ENCODE assay signal across 23 cellular contexts in the genomic region with DNA sequence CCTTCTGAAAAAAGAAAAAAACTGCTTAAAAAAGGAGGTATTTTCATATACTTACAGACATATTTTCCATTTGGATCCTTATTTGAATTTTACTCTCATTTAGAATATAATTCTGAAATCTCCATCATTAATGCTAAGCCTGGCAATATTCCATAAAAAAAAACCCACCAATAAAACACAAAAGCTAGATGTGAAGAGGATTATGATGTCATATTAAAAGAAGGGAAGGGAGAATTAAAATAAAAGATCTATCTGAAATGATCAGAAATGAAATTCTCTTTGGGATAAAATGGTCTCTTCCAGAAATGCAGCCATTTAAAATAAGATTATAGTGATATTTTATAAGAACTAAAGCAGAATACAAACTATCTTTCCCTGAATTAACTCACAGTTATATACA.
DNase-seq lines count a peak whose midpoint lies in the region; ATAC-seq, FAIRE-seq and TF ChIP-seq lines count a peak whose summit lies in the region.
"Had no signal": no experiment of that assay in that cellular context is flagged by ENCODE, and none has a peak within 500 bp of the region (broad histone marks: within the 10 kb centered on the region; RNA-seq: fewer than 3 reads in every experiment).

No MANE protein-coding gene starts in this region.

- H3K4me3 ChIP-seq in SK-N-SH (ENCODE audit: low read depth in 2 of 2, low read length in 1 of 2) (no peak overlapping the region), GM23338 (no peak overlapping the region), RWPE2 (ENCODE audit: severe bottlenecking) (no peak overlapping the region), keratinocyte (ENCODE audit: control insufficient read depth in 2 of 3, extremely low read depth in 1 of 3, insufficient read depth in 2 of 3, low read depth in 1 of 3, low read length in 3 of 3) (no peak overlapping the region)
- H3K4me3 ChIP-seq: A549, BLaER1, HAP-1 had no signal

- no peaks in the 10 kb centered on the region for H3K27me3 ChIP-seq in SK-N-SH (ENCODE audit: insufficient read depth)
- no peaks in the 10 kb centered on the region for H3K27me3 ChIP-seq in GM23338 (ENCODE audit: insufficient read depth)
- H3K27me3 ChIP-seq in RWPE2 (ENCODE audit: insufficient read depth, poor library complexity, severe bottlenecking) = no peaks in the 10 kb centered on the region
- no peaks in the 10 kb centered on the region for H3K27me3 ChIP-seq in keratinocyte (ENCODE audit: control insufficient read depth, extremely low read depth, insufficient read depth, low read length)
- H3K27me3 ChIP-seq: BLaER1 had no signal

- CTCF ChIA-PET in SK-N-SH (lab: Yijun Ruan, JAX) = interaction anchor here (0.7 to 2.4 kb wide), 6 partner anchors 8 to 165 kb away, joined by 3 to 16 read pairs (median 4); no protein-coding TSS in a partner anchor

- TF ChIP-seq EP300 in SK-N-SH (IDR thresholded peaks at IDR 0.05; ENCODE audit: borderline replicate concordance in 1 of 2, low read depth in 1 of 2, low read length in 1 of 2) = no peak

- 0 out of 2 replicates have a peak overlapping the region, but pooled peaks have one; percentile 22 for H3K4me2 ChIP-seq in SK-N-SH
- peak overlapping the region; percentile 31; the same call in 1 of the 2 replicates for H3K4me2 ChIP-seq in GM23338
- H3K4me2 ChIP-seq in keratinocyte (ENCODE audit: control insufficient read depth, extremely low read depth, insufficient read depth, low read depth, low read length) = no peak overlapping the region
- H3K4me2 ChIP-seq: A549, BLaER1 had no signal

- H3F3A ChIP-seq in SK-N-SH (replicated peaks; ENCODE audit: insufficient read depth) (peaks cover 12% of the 10 kb centered on the region), GM23338 (replicated peaks; ENCODE audit: low read depth) (no peaks in the 10 kb centered on the region; the same call in 1 of the 2 replicates)

- dilution Hi-C loops in keratinocyte (cut with MboI; ENCODE audit: extremely low pct_ligation_motif_present, low sequenced_read_pairs) = no loop called here

- TF ChIP-seq RAD21 in SK-N-SH (IDR thresholded peaks at IDR 0.05; ENCODE audit: low read length) = no peak

- H3K4me1 Mint-ChIP-seq in GM23338 = peaks cover 35% of the 10 kb centered on the region
- H3K4me1 Mint-ChIP-seq: CD4-positive, alpha-beta memory T cell; IgD-negative memory B cell had no signal

- no peak overlapping the region for H3K4me3 Mint-ChIP-seq in GM23338
- H3K4me3 Mint-ChIP-seq: CD14-positive monocyte; CD4-positive, alpha-beta memory T cell; IgD-negative memory B cell had no signal

- H3K36me3 ChIP-seq in SK-N-SH (replicated peaks in 1 of 2; ENCODE audit: control insufficient read depth in 1 of 2, insufficient read depth in 2 of 2, low read length in 1 of 2) (no peaks in the 10 kb centered on the region), GM23338 (ENCODE audit: insufficient read depth) (no peaks in the 10 kb centered on the region), RWPE2 (ENCODE audit: low read depth) (no peaks in the 10 kb centered on the region), keratinocyte (ENCODE audit: control insufficient read depth in 2 of 2, extremely low read depth in 1 of 2, insufficient read depth in 2 of 2, low read length in 2 of 2) (no peaks in the 10 kb centered on the region)
- H3K36me3 ChIP-seq: BLaER1, HAP-1 had no signal

- H4K20me1 ChIP-seq in SK-N-SH (ENCODE audit: insufficient read depth) (no peaks in the 10 kb centered on the region), GM23338 (replicated peaks; ENCODE audit: insufficient read depth) (no peaks in the 10 kb centered on the region), keratinocyte (ENCODE audit: control insufficient read depth, extremely low read depth, insufficient read depth, low read length) (no peaks in the 10 kb centered on the region)
- H4K20me1 ChIP-seq: BLaER1 had no signal

- no peaks in the 10 kb centered on the region for H3K9me3 Mint-ChIP-seq in GM23338
- H3K9me3 Mint-ChIP-seq: CD14-positive monocyte; CD4-positive, alpha-beta memory T cell had no signal

- H3K9me1 ChIP-seq in keratinocyte (ENCODE audit: control insufficient read depth, extremely low read depth, insufficient read depth, low read length) = no peaks in the 10 kb centered on the region

- H3K27ac ChIP-seq in SK-N-SH (ENCODE audit: low read depth in 2 of 2, low read length in 1 of 2) (peak overlapping the region; percentile 5 to 54; a peak in 3 of 4 replicates), GM23338 (ENCODE audit: low read depth) (peak overlapping the region; percentile 70; the same call in 1 of the 2 replicates), RWPE2 (ENCODE audit: poor library complexity, severe bottlenecking) (peak overlapping the region; percentile 83), keratinocyte (ENCODE audit: control insufficient read depth, insufficient read depth, low read length) (peak overlapping the region; percentile 90)
- H3K27ac ChIP-seq: 22Rv1, A549, BLaER1 had no signal

- no peaks in the 10 kb centered on the region for H3K36me3 Mint-ChIP-seq in GM23338 (ENCODE audit: low read depth)
- H3K36me3 Mint-ChIP-seq: CD14-positive monocyte; CD4-positive, alpha-beta memory T cell; IgD-negative memory B cell had no signal

- no peak for DNase-seq in SK-N-SH
- no peak for DNase-seq in GM23338 (ENCODE audit: low spot score)
- DNase-seq in RWPE2 (ENCODE audit: low spot score) = no peak
- no peak for DNase-seq in keratinocyte (ENCODE audit: low read depth, low spot score)
- no peak for DNase-seq in GM03348 (ENCODE audit: low spot score)
- DNase-seq: CD4-positive, alpha-beta memory T cell; DMS 273 treated with DMSO at 0.1 percent for 48 hours; DMS53; DND-41; KBM-7 had no signal

- TF ChIP-seq CTCF in SK-N-SH (IDR thresholded peaks at IDR 0.05) (no peak), GM23338 (conservative IDR thresholded peaks at IDR 0.05; ENCODE audit: low read depth in 2 of 2) (no peak), RWPE2 (IDR thresholded peaks at IDR 0.05; ENCODE audit: poor library complexity, severe bottlenecking) (no peak), keratinocyte (optimal IDR thresholded peaks at IDR 0.05 in 1 of 3, IDR thresholded peaks at IDR 0.05 in 1 of 3, conservative IDR thresholded peaks at IDR 0.05 in 1 of 3; ENCODE audit: extremely low read depth in 1 of 3, insufficient read depth in 2 of 3, low read length in 3 of 3) (no peak)

- peaks cover 8 to 13% of the 10 kb centered on the region in 2 experiments; a peak in 3 of 4 replicates for H3K4me1 ChIP-seq in SK-N-SH (ENCODE audit: control insufficient read depth in 1 of 2, insufficient read depth in 2 of 2, low read depth in 1 of 2, low read length in 1 of 2)
- H3K4me1 ChIP-seq in GM23338 (ENCODE audit: insufficient read depth) = peaks cover 26% of the 10 kb centered on the region
- H3K4me1 ChIP-seq in RWPE2 (ENCODE audit: insufficient read depth, poor library complexity, severe bottlenecking) = peaks cover 20% of the 10 kb centered on the region
- H3K4me1 ChIP-seq in keratinocyte (ENCODE audit: control insufficient read depth, extremely low read depth, insufficient read depth, low read length) = peaks cover 62% of the 10 kb centered on the region

- no peak for ATAC-seq in SK-N-SH treated with all-trans-retinoic acid at 6 μM for 48 hours
- ATAC-seq in GM23338 = no peak
- no peak for ATAC-seq in RWPE2 (ENCODE audit: low read depth)
- no peak for ATAC-seq in GM18517 (IDR thresholded peaks at IDR 0.05; ENCODE audit: unreplicated experiment)
- ATAC-seq in HG03342 (IDR thresholded peaks at IDR 0.05; ENCODE audit: unreplicated experiment) = no peak
- ATAC-seq: A549 had no signal

- H2AFZ ChIP-seq in SK-N-SH (ENCODE audit: low read depth) (peak overlapping the region; percentile 38; the same call in 1 of the 2 replicates), GM23338 (no peak overlapping the region), keratinocyte (ENCODE audit: control insufficient read depth, low read length) (no peak overlapping the region)

- FAIRE-seq in keratinocyte (lab: Jason Lieb, UNC) = no peak
- FAIRE-seq: A549, G401.6, GM12892, GM18507, HTR-8/SVneo had no signal

- no peak overlapping the region for H3K27ac Mint-ChIP-seq in GM23338
- H3K27ac Mint-ChIP-seq: CD14-positive monocyte; CD4-positive, alpha-beta memory T cell; IgD-negative memory B cell had no signal

- peaks cover 7% of the 10 kb centered on the region for H3K27me3 Mint-ChIP-seq in GM23338 (ENCODE audit: insufficient read depth, low read depth, poor library complexity)

- no peaks in the 10 kb centered on the region for H3K9me2 ChIP-seq in SK-N-SH
- peaks cover 28% of the 10 kb centered on the region for H3K9me2 ChIP-seq in GM23338 (ENCODE audit: insufficient read depth)

- POLR2A ChIA-PET in SK-N-SH (lab: Yijun Ruan, JAX) = no interaction called here

- peak overlapping the region; percentile 1; the same call in 1 of the 2 replicates for H3K9ac ChIP-seq in SK-N-SH
- H3K9ac ChIP-seq in keratinocyte (ENCODE audit: control insufficient read depth, extremely low read depth, insufficient read depth, low read length) = no peak overlapping the region
- H3K9ac ChIP-seq: BLaER1 had no signal

- no peaks in the 10 kb centered on the region for H3K79me2 ChIP-seq in SK-N-SH (ENCODE audit: insufficient read depth)
- no peaks in the 10 kb centered on the region for H3K79me2 ChIP-seq in GM23338 (replicated peaks; ENCODE audit: insufficient read depth)
- no peaks in the 10 kb centered on the region for H3K79me2 ChIP-seq in keratinocyte (ENCODE audit: control insufficient read depth, insufficient read depth, low read length)

- H3K9me3 ChIP-seq in SK-N-SH (no peaks in the 10 kb centered on the region), RWPE2 (ENCODE audit: severe bottlenecking) (no peaks in the 10 kb centered on the region), keratinocyte (ENCODE audit: control insufficient read depth, low read depth, low read length) (no peaks in the 10 kb centered on the region)
- H3K9me3 ChIP-seq: A549, BLaER1, HAP-1 had no signal

TF ChIP-seq in SK-N-SH treated with all-trans-retinoic acid at 6 μM for 48 hours, 23 proteins besides CTCF, POLR2A, EP300 and RAD21:
- no peak for TF ChIP-seq ARNTL (CRISPR knock-in tag; IDR thresholded peaks at IDR 0.05; ENCODE audit: borderline replicate concordance, low read depth)
- TF ChIP-seq OSR1 (CRISPR knock-in tag; IDR thresholded peaks at IDR 0.05) = no peak
- TF ChIP-seq SNAI2 (CRISPR knock-in tag; IDR thresholded peaks at IDR 0.05) = no peak
- no peak for TF ChIP-seq ESRRG (CRISPR knock-in tag; IDR thresholded peaks at IDR 0.05)

TF ChIP-seq in GM23338, 12 proteins besides CTCF, POLR2A, EP300 and RAD21 (continues in another document):
- TF ChIP-seq EZH2phosphoT487 (IDR thresholded peaks at IDR 0.05; ENCODE audit: unreplicated experiment) = no peak
- no peak for TF ChIP-seq ZNF331 (CRISPR knock-in tag; IDR thresholded peaks at IDR 0.05; ENCODE audit: low read depth)
- TF ChIP-seq ZNF114 (CRISPR knock-in tag; IDR thresholded peaks at IDR 0.05) = no peak

Comparison
In these comparisons a context has a peak if more than half of its experiments do, and no peak if none do; other contexts are left out.
1. H3K27ac ChIP-seq: peak in every context shown above with its lines; median percentile 90 in keratinocyte; 83 in RWPE2; 70 in GM23338; 30 in SK-N-SH.